In genomic region chr3:66931286-66931685, GRCh38 we compare ENCODE assay signal across 20 cellular contexts.
DNase-seq lines count a peak whose midpoint lies in the region; ATAC-seq, FAIRE-seq and TF ChIP-seq lines count a peak whose summit lies in the region.
"Had no signal": no experiment of that assay in that cellular context is flagged by ENCODE, and none has a peak within 500 bp of the region (broad histone marks: within the 10 kb centered on the region; RNA-seq: fewer than 3 reads in every experiment).

No MANE protein-coding gene starts in this region.

- peaks cover 3% of the 10 kb centered on the region for H3K27me3 Mint-ChIP-seq in GM23338 (ENCODE audit: insufficient read depth, low read depth, poor library complexity)
- H3K27me3 Mint-ChIP-seq: CD4-positive, alpha-beta memory T cell had no signal

- H3K9me3 ChIP-seq in colonic mucosa: no peaks in the 10 kb centered on the region
- H3K9me3 ChIP-seq in mucosa of descending colon: no peaks in the 10 kb centered on the region
- no peaks in the 10 kb centered on the region for H3K9me3 ChIP-seq in small intestine (ENCODE audit: control insufficient read depth, low read depth)
- H3K9me3 ChIP-seq: BLaER1 treated with 17β-estradiol and CSF1 and Interleukin-3, amounts not matched to agents 10 nM and 100 nM had no signal

- FAIRE-seq in small intestine (lab: Jason Lieb, UNC): no peak
- FAIRE-seq: GM12878 had no signal

- intact Hi-C loops in colonic mucosa (cut with DNase I): no loop called here
- intact Hi-C loops in mucosa of descending colon (cut with DNase I, micrococcal nuclease): no loop called here
- intact Hi-C loops in Right ventricle myocardium inferior (cut with DNase I): loop anchor here (10.0 kb wide), 1 partner anchor 1954 kb away; no protein-coding TSS in a partner anchor

- no peak overlapping the region for H3K27ac ChIP-seq in GM23338 (ENCODE audit: low read depth)
- peak overlapping the region; percentile 32 for H3K27ac ChIP-seq in colonic mucosa
- H3K27ac ChIP-seq in small intestine (ENCODE audit: low read depth in 1 of 2, low read length in 1 of 2): no peak overlapping the region
- H3K27ac ChIP-seq: BLaER1 treated with 17β-estradiol and CSF1 and Interleukin-3, amounts not matched to agents 10 nM and 100 nM; GM23248 had no signal

- no peaks in the 10 kb centered on the region for H3K9me2 ChIP-seq in GM23338 (ENCODE audit: insufficient read depth)

- H3K9me3 Mint-ChIP-seq in GM23338: no peaks in the 10 kb centered on the region
- H3K9me3 Mint-ChIP-seq: CD4-positive, alpha-beta memory T cell had no signal

- H3F3A ChIP-seq in GM23338 (replicated peaks; ENCODE audit: low read depth): no peaks in the 10 kb centered on the region

- ATAC-seq in GM23338 (no peak), mucosa of descending colon (peak; percentile 85), Right ventricle myocardium inferior (no peak)
- ATAC-seq: GM12878, HCT116, SK-N-SH treated with all-trans-retinoic acid at 6 μM for 48 hours had no signal

- no peaks in the 10 kb centered on the region for H4K20me1 ChIP-seq in GM23338 (replicated peaks; ENCODE audit: insufficient read depth)
- H4K20me1 ChIP-seq: BLaER1 treated with 17β-estradiol and CSF1 and Interleukin-3, amounts not matched to agents 10 nM and 100 nM had no signal

- no peak overlapping the region for H3K9ac ChIP-seq in colonic mucosa (ENCODE audit: low read depth in 2 of 2, low read length in 2 of 2)
- H3K9ac ChIP-seq: BLaER1 treated with 17β-estradiol and CSF1 and Interleukin-3, amounts not matched to agents 10 nM and 100 nM; GM23248 had no signal

- no peak for TF ChIP-seq CTCF in GM23338 (conservative IDR thresholded peaks at IDR 0.05; ENCODE audit: low read depth in 2 of 2)
- TF ChIP-seq CTCF in colonic mucosa (IDR thresholded peaks at IDR 0.05): no peak
- no peak for TF ChIP-seq CTCF in mucosa of descending colon (IDR thresholded peaks at IDR 0.05)

- H3K79me2 ChIP-seq in GM23338 (replicated peaks; ENCODE audit: insufficient read depth): no peaks in the 10 kb centered on the region

- peak overlapping the region; percentile 71 for H3K27ac Mint-ChIP-seq in GM23338
- H3K27ac Mint-ChIP-seq: CD4-positive, alpha-beta memory T cell had no signal

- no peaks in the 10 kb centered on the region for H3K36me3 Mint-ChIP-seq in GM23338 (ENCODE audit: low read depth)
- H3K36me3 Mint-ChIP-seq: CD4-positive, alpha-beta memory T cell had no signal

- H3K36me3 ChIP-seq in GM23338 (ENCODE audit: insufficient read depth) (no peaks in the 10 kb centered on the region), colonic mucosa (no peaks in the 10 kb centered on the region), mucosa of descending colon (ENCODE audit: low read depth) (no peaks in the 10 kb centered on the region), small intestine (ENCODE audit: control insufficient read depth in 2 of 2, insufficient read depth in 2 of 2, low read length in 2 of 2) (no peaks in the 10 kb centered on the region)
- H3K36me3 ChIP-seq: BLaER1 treated with 17β-estradiol and CSF1 and Interleukin-3, amounts not matched to agents 10 nM and 100 nM had no signal

- no peaks in the 10 kb centered on the region for H3K27me3 ChIP-seq in GM23338 (ENCODE audit: insufficient read depth)
- H3K27me3 ChIP-seq in colonic mucosa: no peaks in the 10 kb centered on the region
- H3K27me3 ChIP-seq in small intestine (ENCODE audit: control insufficient read depth in 2 of 2, insufficient read depth in 2 of 2, low read length in 2 of 2): no peaks in the 10 kb centered on the region
- H3K27me3 ChIP-seq: BLaER1 treated with 17β-estradiol and CSF1 and Interleukin-3, amounts not matched to agents 10 nM and 100 nM had no signal

- H3K4me3 Mint-ChIP-seq in GM23338: no peak overlapping the region
- H3K4me3 Mint-ChIP-seq: CD4-positive, alpha-beta memory T cell had no signal

- H3K4me2 ChIP-seq in GM23338: peak overlapping the region; percentile 5
- H3K4me2 ChIP-seq: BLaER1 treated with 17β-estradiol and CSF1 and Interleukin-3, amounts not matched to agents 10 nM and 100 nM had no signal

- H3K4me1 ChIP-seq in GM23338 (ENCODE audit: insufficient read depth) (peaks cover 51% of the 10 kb centered on the region), colonic mucosa (no peaks in the 10 kb centered on the region), mucosa of descending colon (ENCODE audit: low read depth) (no peaks in the 10 kb centered on the region), small intestine (ENCODE audit: control insufficient read depth in 2 of 2, insufficient read depth in 1 of 2, low read depth in 1 of 2, low read length in 1 of 2) (no peaks in the 10 kb centered on the region)
- H3K4me1 ChIP-seq: BLaER1 treated with 17β-estradiol and CSF1 and Interleukin-3, amounts not matched to agents 10 nM and 100 nM had no signal

- no peak for DNase-seq in GM23338 (ENCODE audit: low spot score)
- DNase-seq in colonic mucosa: no peak
- DNase-seq in mucosa of descending colon: peak in 1 of 3 donors; percentile 10
- DNase-seq in small intestine: peak; percentile 73
- no peak for DNase-seq in ureter (ENCODE audit: low spot score)
- DNase-seq in activated effector memory CD4-positive, alpha-beta T cell treated with anti-CD3 and anti-CD28 coated beads, Interleukin-2, amount 50 U/mL, for 16 hours: no peak
- DNase-seq in Right ventricle myocardium inferior (ENCODE audit: missing footprints): no peak
- DNase-seq: 8988T; CD4-positive, alpha-beta memory T cell; DND-41; GM23248; IMR-90; NCI-H1694 treated with DMSO at 0.1 percent for 48 hours; NCI-H446; NCI-H748 treated with DMSO at 0.1 percent for 48 hours; NK-92 treated with Interleukin-12 subunit alpha and Interleukin-12 subunit beta, amount 100 ng/mL, for 24 hours had no signal

- H3K4me1 Mint-ChIP-seq in GM23338: peaks cover 59% of the 10 kb centered on the region

- H3K4me3 ChIP-seq in GM23338 (no peak overlapping the region), colonic mucosa (no peak overlapping the region), mucosa of descending colon (no peak overlapping the region), small intestine (ENCODE audit: low read depth in 1 of 2, low read length in 2 of 2) (no peak overlapping the region)
- H3K4me3 ChIP-seq: BLaER1 treated with 17β-estradiol and CSF1 and Interleukin-3, amounts not matched to agents 10 nM and 100 nM; GM12878; GM23248 had no signal

- no peak overlapping the region for H2AFZ ChIP-seq in GM23338
- H2AFZ ChIP-seq: GM23248 had no signal

- 12 to 32% (median 29%) methylated on average over 5 of the region's 5 CpGs for WGBS in small intestine, 3 donors

TF ChIP-seq in GM23338, 12 proteins besides CTCF, POLR2A, EP300 and RAD21 (continues in another document):
- no peak for TF ChIP-seq CREB1 (CRISPR knock-in tag; IDR thresholded peaks at IDR 0.05; ENCODE audit: low read depth)
- TF ChIP-seq JUNB (IDR thresholded peaks at IDR 0.05; ENCODE audit: unreplicated experiment): no peak
- TF ChIP-seq EZH2phosphoT487 (IDR thresholded peaks at IDR 0.05; ENCODE audit: unreplicated experiment): no peak
- no peak for TF ChIP-seq EZH2 (IDR thresholded peaks at IDR 0.05; ENCODE audit: low read depth, unreplicated experiment)
